Comparison of ENCODE assay signal across 8 cellular contexts in the genomic region with DNA sequence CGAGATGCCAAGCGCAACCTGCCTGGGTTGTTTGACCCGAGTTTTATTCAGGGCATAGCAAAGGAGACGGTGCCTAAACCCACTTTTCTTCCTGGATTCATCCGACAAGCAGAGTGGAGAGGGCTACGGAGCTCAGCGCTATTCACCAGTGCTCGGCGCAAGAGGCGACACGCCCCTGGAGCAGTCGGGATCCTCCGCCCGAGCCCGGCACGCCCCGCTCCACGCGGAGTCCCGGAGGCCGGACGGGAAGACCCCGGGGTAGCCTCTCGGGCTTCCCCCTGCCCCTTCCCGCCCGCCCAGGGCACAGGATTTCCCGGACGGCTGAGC. TPM values are rescaled to one million over a fixed set of nuclear protein-coding genes. Genes with fewer than 3 reads are reported as not detected.
DNase-seq lines count a peak whose midpoint lies in the region; ATAC-seq and TF ChIP-seq lines count a peak whose summit lies in the region.

No MANE protein-coding gene starts in this region.

- H3K4me3 ChIP-seq in AG09309 (ENCODE audit: control insufficient read depth, low read depth, low read length) (peak overlapping the region; percentile 67), Peyer's patch (peak overlapping the region; percentile 73 to 96 (median 92)), astrocyte of the spinal cord (ENCODE audit: low read depth, low read length) (peak overlapping the region; percentile 73), iPS DF 6.9 (ENCODE audit: low read length) (peak overlapping the region; percentile 70), retinal pigment epithelial cell (ENCODE audit: low read length) (peak overlapping the region; percentile 74)

- in situ Hi-C loops in astrocyte of the spinal cord (cut with HindIII; ENCODE audit: low sequenced_read_pairs), result no loop called here

- TF ChIP-seq CTCF in AG09309 (IDR thresholded peaks at IDR 0.05; ENCODE audit: control insufficient read depth, insufficient read depth, low read depth, low read length, missing control alignments) (no peak), Peyer's patch (IDR thresholded peaks at IDR 0.05) (no peak), astrocyte of the spinal cord (IDR thresholded peaks at IDR 0.05; ENCODE audit: low read depth, low read length) (no peak), retinal pigment epithelial cell (conservative IDR thresholded peaks at IDR 0.05; ENCODE audit: low read depth, low read length) (no peak)

- H3K9me3 ChIP-seq in Peyer's patch, result no peaks in the 10 kb centered on the region
- no peaks in the 10 kb centered on the region for H3K9me3 ChIP-seq in iPS DF 6.9 (ENCODE audit: control insufficient read depth, insufficient read depth, low read length)

- H3K27me3 ChIP-seq in Peyer's patch, result no peaks in the 10 kb centered on the region
- H3K27me3 ChIP-seq in iPS DF 6.9 (ENCODE audit: control insufficient read depth, insufficient read depth, low read length), result no peaks in the 10 kb centered on the region

- H3K27ac ChIP-seq in Peyer's patch (peak overlapping the region; percentile 89 to 96 (median 95)), iPS DF 6.9 (ENCODE audit: low read length) (no peak overlapping the region)

- TF ChIP-seq POLR2A in Peyer's patch (IDR thresholded peaks at IDR 0.05), result no peak

- WGBS in iPS DF 6.9 (ENCODE audit: insufficient coverage, insufficient read length), result no CpG with 5 or more reads among the region's 28 CpGs

- H3K36me3 ChIP-seq in Peyer's patch (no peaks in the 10 kb centered on the region), iPS DF 6.9 (ENCODE audit: control insufficient read depth, insufficient read depth, low read length) (no peaks in the 10 kb centered on the region)

- H3K4me1 ChIP-seq in Peyer's patch (peaks cover 0 to 39% (median 10%) of the 10 kb centered on the region in 4 donors), iPS DF 6.9 (ENCODE audit: control insufficient read depth, insufficient read depth, low read length) (no peaks in the 10 kb centered on the region)

- no peak for DNase-seq in AG09309 (ENCODE audit: low read depth)
- DNase-seq in Peyer's patch, result peak; percentile 39 to 87 (median 84)
- DNase-seq in astrocyte of the spinal cord (ENCODE audit: low read depth, low spot score), result peak; percentile 66
- DNase-seq in iPS DF 6.9 (ENCODE audit: low read depth, low spot score), result no peak
- DNase-seq in retinal pigment epithelial cell (ENCODE audit: low read depth), result no peak
- no peak for DNase-seq in NK-92 (lab: John Stamatoyannopoulos, UW; ENCODE audit: unreplicated experiment)

- ATAC-seq in GM18867 (IDR thresholded peaks at IDR 0.05; ENCODE audit: unreplicated experiment), result peak; percentile 33
- ATAC-seq in HG03108 (IDR thresholded peaks at IDR 0.05; ENCODE audit: unreplicated experiment), result peak; percentile 35

RNA-seq across cellular contexts. Expression of gene SERINC5, which starts 0.5 kb away (rescaled TPM):
- total RNA-seq in Peyer's patch, result 10 to 100 TPM; 22.3 to 40.9 (median 30.3) TPM

Comparison
In these comparisons a context has a peak if more than half of its experiments do, and no peak if none do; other contexts are left out.
1. DNase-seq: peak in Peyer's patch (3 of 3) and astrocyte of the spinal cord (single experiment); none in AG09309 (single experiment), iPS DF 6.9 (single experiment), retinal pigment epithelial cell (single experiment) and NK-92 (single experiment).
2. Peak in every context shown above with its lines, with median percentiles within 50 percentile points of each other: H3K4me3 ChIP-seq.